In genomic region chr11:101914349-101914736, GRCh38 we compare ENCODE assay signal across 8 cellular contexts. TPM values are rescaled to one million over a fixed set of nuclear protein-coding genes. Genes with fewer than 3 reads are reported as not detected.
DNase-seq lines count a peak whose midpoint lies in the region; ATAC-seq and TF ChIP-seq lines count a peak whose summit lies in the region.

No MANE protein-coding gene starts in this region.

- H3K4me1 ChIP-seq in OCI-LY7 (ENCODE audit: insufficient read depth, low read length, poor library complexity, severe bottlenecking) (peaks cover 18% of the 10 kb centered on the region), neural progenitor cell (peaks cover 19% of the 10 kb centered on the region)

- peaks cover 15% of the 10 kb centered on the region for H3F3A ChIP-seq in neural progenitor cell (ENCODE audit: low read depth)

- peaks cover 7% of the 10 kb centered on the region; the same call in 1 of the 2 replicates for H3K79me2 ChIP-seq in OCI-LY7 (ENCODE audit: insufficient read depth, low read depth, low read length)
- no peaks in the 10 kb centered on the region for H3K79me2 ChIP-seq in neural progenitor cell (ENCODE audit: low read depth)

- H4K20me1 ChIP-seq in OCI-LY7 (ENCODE audit: insufficient read depth, low read length) (no peaks in the 10 kb centered on the region), neural progenitor cell (ENCODE audit: low read depth) (no peaks in the 10 kb centered on the region)

- no peaks in the 10 kb centered on the region for H3K27me3 Mint-ChIP-seq in Calu3 (ENCODE audit: unreplicated experiment)
- peaks cover 5% of the 10 kb centered on the region for H3K27me3 Mint-ChIP-seq in neural progenitor cell (ENCODE audit: insufficient read depth, low read depth)

- peaks cover 21% of the 10 kb centered on the region for H3K4me1 Mint-ChIP-seq in Calu3 (ENCODE audit: low read depth, unreplicated experiment)
- H3K4me1 Mint-ChIP-seq in neural progenitor cell, result peaks cover 18% of the 10 kb centered on the region

- intact Hi-C loops in Calu3 (cut with micrococcal nuclease; ENCODE audit: unreplicated experiment), result loop anchor here (2.0 kb wide), 2 partner anchors 52 to 92 kb away; no protein-coding TSS in a partner anchor
- intact Hi-C loops in OCI-LY7 (cut with micrococcal nuclease; ENCODE audit: unreplicated experiment), result loop anchor here (2.0 to 10.0 kb wide), 2 partner anchors 94 to 370 kb away; no protein-coding TSS in a partner anchor

- ATAC-seq in HG02571 (IDR thresholded peaks at IDR 0.05; ENCODE audit: unreplicated experiment) (no peak), HG02623 (IDR thresholded peaks at IDR 0.05; ENCODE audit: unreplicated experiment) (no peak)

- peaks cover 14% of the 10 kb centered on the region for H3K36me3 Mint-ChIP-seq in Calu3 (ENCODE audit: insufficient read depth, unreplicated experiment)
- no peaks in the 10 kb centered on the region for H3K36me3 Mint-ChIP-seq in neural progenitor cell

- H3K36me3 ChIP-seq in OCI-LY7 (ENCODE audit: insufficient read depth, low read length) (no peaks in the 10 kb centered on the region), neural progenitor cell (no peaks in the 10 kb centered on the region)

- H3K27me3 ChIP-seq in neural progenitor cell, result no peaks in the 10 kb centered on the region

- H3K9me3 ChIP-seq in OCI-LY7 (ENCODE audit: low read length) (no peaks in the 10 kb centered on the region), neural progenitor cell (ENCODE audit: low read depth) (no peaks in the 10 kb centered on the region)

- peak overlapping the region; percentile 73 for H3K4me3 ChIP-seq in OCI-LY7 (ENCODE audit: low read depth, low read length, poor library complexity, severe bottlenecking)
- H3K4me3 ChIP-seq in epithelial cell of esophagus (ENCODE audit: low read length), result peak overlapping the region; percentile 72
- peak overlapping the region; percentile 71 for H3K4me3 ChIP-seq in neural progenitor cell

- CTCF ChIA-PET in Calu3 (lab: Charles Lee), result interaction anchor here (1.2 to 1.4 kb wide), 3 partner anchors 47 to 93 kb away, joined by 3 to 17 read pairs (median 5); no protein-coding TSS in a partner anchor
- CTCF ChIA-PET in OCI-LY7 (lab: Charles Lee; ENCODE audit: unreplicated experiment), result no interaction called here

- TF ChIP-seq CTCF in Calu3 (IDR thresholded peaks at IDR 0.05; ENCODE audit: unreplicated experiment) (no peak), OCI-LY7 (conservative IDR thresholded peaks at IDR 0.05; ENCODE audit: low read length) (no peak), epithelial cell of esophagus (IDR thresholded peaks at IDR 0.05; ENCODE audit: insufficient read depth, low read depth, low read length, missing control alignments) (no peak), neural progenitor cell (IDR thresholded peaks at IDR 0.05) (no peak)

- peak overlapping the region; percentile 86 for H3K4me2 ChIP-seq in OCI-LY7 (ENCODE audit: low read length)
- peak overlapping the region; percentile 71 for H3K4me2 ChIP-seq in neural progenitor cell

- no peaks in the 10 kb centered on the region for H3K9me2 ChIP-seq in OCI-LY7 (ENCODE audit: insufficient read depth, low read length)

- BruUV-seq in Calu3 (replicated peaks; lab: Mats Ljungman, UMichigan) (no TSS peak), OCI-LY7 (replicated peaks; lab: Mats Ljungman, UMichigan) (no TSS peak)

- POLR2A ChIA-PET in OCI-LY7 (lab: Charles Lee), result interaction anchor here (0.9 to 1.2 kb wide), 3 partner anchors 9 to 442 kb away, joined by 3 to 4 read pairs (median 3); no protein-coding TSS in a partner anchor

- H3K27ac Mint-ChIP-seq in Calu3 (ENCODE audit: unreplicated experiment), result peak overlapping the region; percentile 96
- peak overlapping the region; percentile 4 for H3K27ac Mint-ChIP-seq in neural progenitor cell

- DNase-seq in Calu3 (no peak), OCI-LY7 (ENCODE audit: low spot score) (no peak), epithelial cell of esophagus (ENCODE audit: low read depth) (peak; percentile 5), neural progenitor cell (ENCODE audit: low spot score) (peak; percentile 11), HuH-7 (ENCODE audit: low spot score) (no peak), KG1 (lab: John Stamatoyannopoulos, UW) (no peak)

- H2AFZ ChIP-seq in OCI-LY7 (ENCODE audit: low read length) (peak overlapping the region; percentile 97), neural progenitor cell (replicated peaks) (peak overlapping the region; percentile 40)

- H3K27ac ChIP-seq in OCI-LY7 (ENCODE audit: low read depth, low read length, poor library complexity, severe bottlenecking) (no peak overlapping the region), neural progenitor cell (no peak overlapping the region)

- H3K9ac ChIP-seq in neural progenitor cell, result no peak overlapping the region

- no peaks in the 10 kb centered on the region for H3K9me3 Mint-ChIP-seq in Calu3 (ENCODE audit: low read depth, unreplicated experiment)
- H3K9me3 Mint-ChIP-seq in neural progenitor cell, result no peaks in the 10 kb centered on the region

- peak overlapping the region; percentile 100 for H3K4me3 Mint-ChIP-seq in Calu3 (ENCODE audit: low read depth, unreplicated experiment)
- peak overlapping the region; percentile 94 for H3K4me3 Mint-ChIP-seq in neural progenitor cell

RNA-seq across cellular contexts. Expression of gene CEP126, which starts 0.5 kb away (rescaled TPM):
- total RNA-seq in Calu3 (2022) (3.1 and 3.8 TPM in 2 replicates), OCI-LY7 (2022) (5.9 and 7.3 TPM in 2 replicates), neural progenitor cell (ENCODE audit: low replicate concordance) (1.5 and 2.2 TPM in 2 replicates)
- total RNA-seq in OCI-LY7 (2014; rRNA removed; shearing (Covaris generic)), result 1.5 and 3.2 TPM in 2 replicates

RNA-seq across cellular contexts. Expression of gene ANGPTL5, which starts 2.0 kb away (rescaled TPM):
- not detected in 2 replicates for total RNA-seq in Calu3 (2022)
- not detected in 2 replicates for total RNA-seq in OCI-LY7 (2014; rRNA removed; shearing (Covaris generic))
- not detected in 2 replicates for total RNA-seq in OCI-LY7 (2022)
- total RNA-seq in neural progenitor cell (ENCODE audit: low replicate concordance), result not detected in 2 replicates

Comparison
In these comparisons a context has a peak if more than half of its experiments do, and no peak if none do; other contexts are left out.
1. DNase-seq: peak in epithelial cell of esophagus (single experiment) and neural progenitor cell (single experiment); none in Calu3 (single experiment), OCI-LY7 (single experiment), HuH-7 (single experiment) and KG1 (single experiment).
2. Peak in every context shown above with its lines, with median percentiles within 50 percentile points of each other: H3K4me3 ChIP-seq.